Comparison of ENCODE assay signal across 23 cellular contexts in genomic region chr12:129676411-129676810, GRCh38.
DNase-seq lines count a peak whose midpoint lies in the region; ATAC-seq, FAIRE-seq and TF ChIP-seq lines count a peak whose summit lies in the region.
"Had no signal": no experiment of that assay in that cellular context is flagged by ENCODE, and none has a peak within 500 bp of the region (broad histone marks: within the 10 kb centered on the region; RNA-seq: fewer than 3 reads in every experiment).

No MANE protein-coding gene starts in this region.

- in situ Hi-C loops in HepG2 (cut with HindIII; ENCODE audit: extremely low pct_ligation_motif_present, low pct_unique_long_range_greater_than_20kb), result no loop called here

- peaks cover 22% of the 10 kb centered on the region for H3K9me3 ChIP-seq in HepG2 (ENCODE audit: low read length)
- H3K9me3 ChIP-seq: SJSA1 had no signal

- WGBS in HepG2 (ENCODE audit: low lambda C conversion rate), result 12% methylated on average over 7 of the region's 7 CpGs

- no peak for TF ChIP-seq CTCF in HepG2 (CRISPR knock-in tag; IDR thresholded peaks at IDR 0.05)

- H3K27me3 ChIP-seq in HepG2 (ENCODE audit: control insufficient read depth in 1 of 2, insufficient read depth in 2 of 2, low read length in 2 of 2), result no peaks in the 10 kb centered on the region
- H3K27me3 ChIP-seq: BLaER1, MG63, SJSA1 had no signal

- H3K4me1 ChIP-seq in HepG2 (ENCODE audit: insufficient read depth, low read length), result no peaks in the 10 kb centered on the region
- H3K4me1 ChIP-seq: BLaER1, SJSA1 had no signal

- POLR2A ChIA-PET in HepG2 (lab: Yijun Ruan, JAX), result no interaction called here

- no peak overlapping the region for H3K27ac ChIP-seq in caudate nucleus (ENCODE audit: low read depth, low read length)
- H3K27ac ChIP-seq in HepG2 (ENCODE audit: extremely low read length, insufficient read depth, low read length), result no peak overlapping the region
- H3K27ac ChIP-seq: BLaER1, SJSA1 had no signal

- H4K20me1 ChIP-seq in HepG2 (ENCODE audit: insufficient read depth, low read length), result no peaks in the 10 kb centered on the region
- H4K20me1 ChIP-seq: BLaER1 had no signal

- intact Hi-C loops in HepG2 (cut with micrococcal nuclease; ENCODE audit: unreplicated experiment), result no loop called here

- H3K9ac ChIP-seq in HepG2 (ENCODE audit: insufficient read depth, low read depth, low read length), result no peak overlapping the region
- H3K9ac ChIP-seq: BLaER1 had no signal

- CTCF ChIA-PET in HepG2 (lab: Yijun Ruan, JAX; ENCODE audit: low intra/inter-chr PET ratio, low total read pairs), result no interaction called here

- DNase-seq in Ammon's horn (ENCODE audit: low spot score), result peak; percentile 62
- DNase-seq in caudate nucleus (lab: John Stamatoyannopoulos, UW), result peak in 36 of 61 donors; percentile 1 to 66 (median 10)
- peak; percentile 24 to 52 for DNase-seq in hippocampal formation (lab: John Stamatoyannopoulos, UW)
- peak in 38 of 56 donors; percentile 1 to 69 (median 30) for DNase-seq in nucleus accumbens (lab: John Stamatoyannopoulos, UW)
- no peak for DNase-seq in HepG2 (ENCODE audit: low spot score)
- no peak for DNase-seq in GM12891 (ENCODE audit: insufficient read length, low spot score)
- DNase-seq: 8988T; CD4-positive, alpha-beta T cell; HCEC 1CT; IMR-90; KG1; MG63; NCI-H2029 treated with DMSO at 0.1 percent for 48 hours; NCI-H2227 treated with DMSO at 0.1 percent for 48 hours; NCI-H526 treated with DMSO at 0.1 percent for 48 hours; Right ventricle myocardium superior; RPMI8226 had no signal

- no peak overlapping the region for H2AFZ ChIP-seq in HepG2 (ENCODE audit: low read length)

- BruUV-seq in HepG2 (replicated peaks; lab: Mats Ljungman, UMichigan), result no TSS peak

- no peak for TF ChIP-seq RAD21 in HepG2 (CRISPR knock-in tag; IDR thresholded peaks at IDR 0.05)

- no peak overlapping the region for H3K4me2 ChIP-seq in HepG2 (ENCODE audit: low read depth, low read length)
- H3K4me2 ChIP-seq: BLaER1 had no signal

- H3K36me3 ChIP-seq in HepG2 (replicated peaks in 1 of 2; ENCODE audit: control insufficient read depth in 1 of 2, insufficient read depth in 2 of 2, low read length in 2 of 2), result no peaks in the 10 kb centered on the region
- H3K36me3 ChIP-seq: BLaER1, MG63, SJSA1 had no signal

- TF ChIP-seq EP300 in HepG2 (IDR thresholded peaks at IDR 0.05; ENCODE audit: low read depth in 2 of 2, low read length in 2 of 2) (no peak), HepG2 (CRISPR knock-in tag; IDR thresholded peaks at IDR 0.05; ENCODE audit: borderline replicate concordance) (no peak)

- no peaks in the 10 kb centered on the region for H3K79me2 ChIP-seq in HepG2 (ENCODE audit: insufficient read depth, low read length)

- FAIRE-seq in HepG2 (lab: Jason Lieb, UNC), result no peak
- no peak for FAIRE-seq in GM12891 (lab: Jason Lieb, UNC)
- FAIRE-seq: D721Med, H1 had no signal

- no peak for ATAC-seq in HG03159 (IDR thresholded peaks at IDR 0.05; ENCODE audit: unreplicated experiment)
- ATAC-seq in HepG2, result no peak
- ATAC-seq in HG03469 (IDR thresholded peaks at IDR 0.05; ENCODE audit: unreplicated experiment), result no peak

- no peak for TF ChIP-seq POLR2A in HepG2 (IDR thresholded peaks at IDR 0.05; ENCODE audit: insufficient read depth in 1 of 2, low read depth in 2 of 2, low read length in 2 of 2)
- TF ChIP-seq POLR2A in GM12891 (IDR thresholded peaks at IDR 0.05; ENCODE audit: low read depth, low read length), result no peak

- no peak overlapping the region for H3K4me3 ChIP-seq in HepG2 (replicated peaks in 1 of 3; ENCODE audit: insufficient read depth in 1 of 3, low read depth in 2 of 3, low read length in 3 of 3)
- H3K4me3 ChIP-seq: BLaER1, MG63, SJSA1 had no signal

TF ChIP-seq in GM12891, 5 proteins besides CTCF, POLR2A, EP300 and RAD21:
- TF ChIP-seq PAX5 (IDR thresholded peaks at IDR 0.05; ENCODE audit: insufficient read depth, low read length, severe bottlenecking), result no peak
- no peak for TF ChIP-seq TAF1 (IDR thresholded peaks at IDR 0.05; ENCODE audit: low read depth, low read length)
- no peak for TF ChIP-seq SPI1 (IDR thresholded peaks at IDR 0.05; ENCODE audit: low read depth, low read length)
- TF ChIP-seq POLR2AphosphoS5 (IDR thresholded peaks at IDR 0.05; ENCODE audit: low read depth, low read length), result no peak
- no peak for TF ChIP-seq POU2F2 (IDR thresholded peaks at IDR 0.05; ENCODE audit: low read depth, low read length)

Comparison
In these comparisons a context has a peak if more than half of its experiments do, and no peak if none do; other contexts are left out.
1. DNase-seq: peak in Ammon's horn (single experiment), caudate nucleus (36 of 61), hippocampal formation (2 of 2) and nucleus accumbens (38 of 56); none in HepG2 (single experiment) and GM12891 (single experiment).